ENCODE assay signal across 30 cellular contexts in the genomic region with DNA sequence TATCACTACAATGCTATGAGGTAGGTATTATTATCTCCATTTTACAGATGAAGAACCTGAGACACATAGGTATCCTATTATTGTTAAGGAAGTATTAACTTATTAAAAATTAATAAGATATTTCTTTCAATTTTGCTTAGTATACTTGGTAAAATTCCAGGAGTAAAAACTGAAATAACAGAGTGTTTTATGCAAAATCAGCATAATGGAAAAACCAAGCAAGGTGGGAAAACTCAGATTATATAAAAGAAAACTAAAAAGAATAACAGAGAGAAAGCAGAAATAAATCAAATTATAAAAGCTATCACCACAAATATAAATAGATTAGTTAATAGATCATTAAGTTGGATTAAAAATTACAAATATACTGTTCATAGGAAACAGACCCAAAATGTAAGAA.
"Had no signal": no experiment of that assay in that cellular context is flagged by ENCODE, and none has a peak within 500 bp of the region (broad histone marks: within the 10 kb centered on the region; RNA-seq: fewer than 3 reads in every experiment).

No MANE protein-coding gene starts in this region.

- H3K36me3 ChIP-seq: adrenal gland, breast epithelium, Peyer's patch had no signal

- H3K27ac ChIP-seq: adrenal gland, body of pancreas, breast epithelium, Peyer's patch, VCaP had no signal

- H3K9me3 Mint-ChIP-seq: activated B cell treated with CpG ODN at 0.5 μM for 24 hours; activated CD4-positive, alpha-beta memory T cell treated with anti-CD3 and anti-CD28 coated beads for 36 hours; activated naive CD4-positive, alpha-beta T cell treated with anti-CD3 and anti-CD28 coated beads for 36 hours; activated naive CD4-positive, alpha-beta T cell treated with anti-CD3 and anti-CD28 coated beads, Interleukin-2, amount 50 U/mL, for 72 hours; activated T-cell treated with anti-CD3 and anti-CD28 coated beads, Interleukin-2, amount 50 U/mL, for 4 hours; activated T-helper 1 cell treated with anti-CD3 and anti-CD28 coated beads, Interleukin-12 subunit alpha, Interleukin-12 subunit beta, Interleukin-2, Interleukin-4 antibody, amounts not matched to agents 30 ng/mL and 10 ng/mL and 1 ng/mL, durations not matched to agents 14 hours and 24 hours and 36 hours had no signal

- H3K36me3 Mint-ChIP-seq: activated CD4-positive, alpha-beta memory T cell treated with anti-CD3 and anti-CD28 coated beads for 36 hours; activated naive CD4-positive, alpha-beta T cell treated with anti-CD3 and anti-CD28 coated beads, Interleukin-2, amount 50 U/mL, for 72 hours had no signal

- ATAC-seq: activated T-cell treated with anti-CD3 and anti-CD28 coated beads, Interleukin-2, amount 50 U/mL, for 4 hours; body of pancreas; PC-3; Right ventricle myocardium inferior had no signal

- H3K9me3 ChIP-seq: adrenal gland, body of pancreas, breast epithelium, Peyer's patch had no signal

- DNase-seq: activated B cell treated with CpG ODN at 0.5 μM for 24 hours; activated CD4-positive, alpha-beta memory T cell treated with anti-CD3 and anti-CD28 coated beads for 36 hours; activated CD4-positive, alpha-beta T cell treated with anti-CD3 and anti-CD28 coated beads for 4 hours; activated CD4-positive, alpha-beta T cell treated with anti-CD3 and anti-CD28 coated beads, Interleukin-2, amount 50 U/mL, for 1 hour; activated CD4-positive, CD25-positive, alpha-beta regulatory T cell treated with anti-CD3 and anti-CD28 coated beads, Interleukin-2, amount 50 U/mL, for 72 hours; activated CD8-positive, alpha-beta memory T cell treated with anti-CD3 and anti-CD28 coated beads, Interleukin-2, amount 50 U/mL, for 4 hours; activated gamma-delta T cell treated with Interleukin-2 at 50 U/mL for 16 hours; activated naive CD4-positive, alpha-beta T cell treated with anti-CD3 and anti-CD28 coated beads for 36 hours; activated T-cell treated with anti-CD3 and anti-CD28 coated beads for 4 hours; activated T-cell treated with anti-CD3 and anti-CD28 coated beads, Interleukin-2, amount 50 U/mL, for 4 hours; body of pancreas; NCI-H1105; NCI-H1417 treated with DMSO at 0.1 percent for 48 hours; NCI-H187 treated with DMSO at 0.1 percent for 48 hours; NCI-H2081; NCI-H2171 treated with DMSO at 0.1 percent for 48 hours; NCI-H2227 treated with DMSO at 0.1 percent for 48 hours; NCI-H524 treated with DMSO at 0.1 percent for 48 hours; Peyer's patch; RPMI8226; SIG-M5; T-helper 2 cell; T-helper 9 cell had no signal

- H3K4me3 ChIP-seq: adrenal gland, body of pancreas, breast epithelium, Peyer's patch had no signal

- H3K4me1 ChIP-seq: adrenal gland, body of pancreas, breast epithelium had no signal

- H3K27me3 ChIP-seq: body of pancreas, breast epithelium, Peyer's patch had no signal

- H3K27ac Mint-ChIP-seq: activated B cell treated with CpG ODN at 0.5 μM for 24 hours; activated CD4-positive, alpha-beta memory T cell treated with anti-CD3 and anti-CD28 coated beads for 36 hours; activated naive CD4-positive, alpha-beta T cell treated with anti-CD3 and anti-CD28 coated beads for 36 hours; activated naive CD4-positive, alpha-beta T cell treated with anti-CD3 and anti-CD28 coated beads, Interleukin-2, amount 50 U/mL, for 72 hours; activated T-helper 1 cell treated with anti-CD3 and anti-CD28 coated beads, Interleukin-12 subunit alpha, Interleukin-12 subunit beta, Interleukin-2, Interleukin-4 antibody, amounts not matched to agents 30 ng/mL and 10 ng/mL and 1 ng/mL, durations not matched to agents 14 hours and 24 hours and 36 hours had no signal

- H3K4me1 Mint-ChIP-seq: activated B cell treated with CpG ODN at 0.5 μM for 24 hours had no signal

- H3K4me3 Mint-ChIP-seq: activated B cell treated with CpG ODN at 0.5 μM for 24 hours; activated CD4-positive, alpha-beta memory T cell treated with anti-CD3 and anti-CD28 coated beads for 36 hours; activated naive CD4-positive, alpha-beta T cell treated with anti-CD3 and anti-CD28 coated beads for 36 hours; activated T-cell treated with anti-CD3 and anti-CD28 coated beads, Interleukin-2, amount 50 U/mL, for 4 hours; activated T-helper 1 cell treated with anti-CD3 and anti-CD28 coated beads, Interleukin-12 subunit alpha, Interleukin-12 subunit beta, Interleukin-2, Interleukin-4 antibody, amounts not matched to agents 30 ng/mL and 10 ng/mL and 1 ng/mL, durations not matched to agents 14 hours and 24 hours and 36 hours had no signal
